Comparison of ENCODE assay signal across 2 cellular contexts in the genomic region with DNA sequence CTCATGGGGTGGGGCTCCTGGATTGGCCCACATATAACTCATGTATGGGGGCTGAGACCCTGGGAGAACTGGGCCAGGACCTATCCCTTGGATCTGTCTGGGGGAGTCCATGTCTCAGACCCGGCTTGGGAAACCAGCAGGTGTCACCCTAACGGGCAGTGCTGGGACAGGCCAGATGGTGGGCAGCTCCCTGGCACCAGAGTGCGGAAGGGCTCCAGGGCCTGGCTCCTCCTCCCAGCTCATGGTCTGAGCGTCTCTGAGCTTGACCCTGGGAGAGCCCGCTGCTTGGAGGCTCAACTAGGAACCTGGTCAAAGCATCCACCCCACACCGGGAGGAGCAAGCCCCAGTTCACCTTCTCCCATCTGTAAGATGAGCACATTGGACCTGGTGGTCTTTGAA.
TF ChIP-seq lines count a peak whose summit lies in the region.

No MANE protein-coding gene starts in this region.

TF ChIP-seq in HCT116, 20 proteins besides CTCF, POLR2A, EP300 and RAD21 (continued from another document):
- TF ChIP-seq, protein P1, sequence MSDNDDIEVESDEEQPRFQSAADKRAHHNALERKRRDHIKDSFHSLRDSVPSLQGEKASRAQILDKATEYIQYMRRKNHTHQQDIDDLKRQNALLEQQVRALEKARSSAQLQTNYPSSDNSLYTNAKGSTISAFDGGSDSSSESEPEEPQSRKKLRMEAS (IDR thresholded peaks at IDR 0.05): no peak

TF ChIP-seq in SK-N-SH treated with all-trans-retinoic acid at 6 μM for 48 hours, 23 proteins besides CTCF, POLR2A, EP300 and RAD21 (continued from another document):
- TF ChIP-seq, protein P2, sequence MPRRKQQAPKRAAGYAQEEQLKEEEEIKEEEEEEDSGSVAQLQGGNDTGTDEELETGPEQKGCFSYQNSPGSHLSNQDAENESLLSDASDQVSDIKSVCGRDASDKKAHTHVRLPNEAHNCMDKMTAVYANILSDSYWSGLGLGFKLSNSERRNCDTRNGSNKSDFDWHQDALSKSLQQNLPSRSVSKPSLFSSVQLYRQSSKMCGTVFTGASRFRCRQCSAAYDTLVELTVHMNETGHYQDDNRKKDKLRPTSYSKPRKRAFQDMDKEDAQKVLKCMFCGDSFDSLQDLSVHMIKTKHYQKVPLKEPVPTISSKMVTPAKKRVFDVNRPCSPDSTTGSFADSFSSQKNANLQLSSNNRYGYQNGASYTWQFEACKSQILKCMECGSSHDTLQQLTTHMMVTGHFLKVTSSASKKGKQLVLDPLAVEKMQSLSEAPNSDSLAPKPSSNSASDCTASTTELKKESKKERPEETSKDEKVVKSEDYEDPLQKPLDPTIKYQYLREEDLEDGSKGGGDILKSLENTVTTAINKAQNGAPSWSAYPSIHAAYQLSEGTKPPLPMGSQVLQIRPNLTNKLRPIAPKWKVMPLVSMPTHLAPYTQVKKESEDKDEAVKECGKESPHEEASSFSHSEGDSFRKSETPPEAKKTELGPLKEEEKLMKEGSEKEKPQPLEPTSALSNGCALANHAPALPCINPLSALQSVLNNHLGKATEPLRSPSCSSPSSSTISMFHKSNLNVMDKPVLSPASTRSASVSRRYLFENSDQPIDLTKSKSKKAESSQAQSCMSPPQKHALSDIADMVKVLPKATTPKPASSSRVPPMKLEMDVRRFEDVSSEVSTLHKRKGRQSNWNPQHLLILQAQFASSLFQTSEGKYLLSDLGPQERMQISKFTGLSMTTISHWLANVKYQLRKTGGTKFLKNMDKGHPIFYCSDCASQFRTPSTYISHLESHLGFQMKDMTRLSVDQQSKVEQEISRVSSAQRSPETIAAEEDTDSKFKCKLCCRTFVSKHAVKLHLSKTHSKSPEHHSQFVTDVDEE (CRISPR knock-in tag; IDR thresholded peaks at IDR 0.05): no peak
- TF ChIP-seq, protein P3, sequence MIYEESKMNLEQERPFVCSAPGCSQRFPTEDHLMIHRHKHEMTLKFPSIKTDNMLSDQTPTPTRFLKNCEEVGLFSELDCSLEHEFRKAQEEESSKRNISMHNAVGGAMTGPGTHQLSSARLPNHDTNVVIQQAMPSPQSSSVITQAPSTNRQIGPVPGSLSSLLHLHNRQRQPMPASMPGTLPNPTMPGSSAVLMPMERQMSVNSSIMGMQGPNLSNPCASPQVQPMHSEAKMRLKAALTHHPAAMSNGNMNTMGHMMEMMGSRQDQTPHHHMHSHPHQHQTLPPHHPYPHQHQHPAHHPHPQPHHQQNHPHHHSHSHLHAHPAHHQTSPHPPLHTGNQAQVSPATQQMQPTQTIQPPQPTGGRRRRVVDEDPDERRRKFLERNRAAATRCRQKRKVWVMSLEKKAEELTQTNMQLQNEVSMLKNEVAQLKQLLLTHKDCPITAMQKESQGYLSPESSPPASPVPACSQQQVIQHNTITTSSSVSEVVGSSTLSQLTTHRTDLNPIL (CRISPR knock-in tag; IDR thresholded peaks at IDR 0.05; ENCODE audit: low read depth): no peak
- TF ChIP-seq PPARA (CRISPR knock-in tag; IDR thresholded peaks at IDR 0.05; ENCODE audit: borderline replicate concordance) (no peak), ZNF565 (CRISPR knock-in tag; conservative IDR thresholded peaks at IDR 0.05; ENCODE audit: low read depth) (no peak), ZNF8 (CRISPR knock-in tag; IDR thresholded peaks at IDR 0.05) (no peak)
